Comparison of ENCODE assay signal across 16 cellular contexts in the genomic region with DNA sequence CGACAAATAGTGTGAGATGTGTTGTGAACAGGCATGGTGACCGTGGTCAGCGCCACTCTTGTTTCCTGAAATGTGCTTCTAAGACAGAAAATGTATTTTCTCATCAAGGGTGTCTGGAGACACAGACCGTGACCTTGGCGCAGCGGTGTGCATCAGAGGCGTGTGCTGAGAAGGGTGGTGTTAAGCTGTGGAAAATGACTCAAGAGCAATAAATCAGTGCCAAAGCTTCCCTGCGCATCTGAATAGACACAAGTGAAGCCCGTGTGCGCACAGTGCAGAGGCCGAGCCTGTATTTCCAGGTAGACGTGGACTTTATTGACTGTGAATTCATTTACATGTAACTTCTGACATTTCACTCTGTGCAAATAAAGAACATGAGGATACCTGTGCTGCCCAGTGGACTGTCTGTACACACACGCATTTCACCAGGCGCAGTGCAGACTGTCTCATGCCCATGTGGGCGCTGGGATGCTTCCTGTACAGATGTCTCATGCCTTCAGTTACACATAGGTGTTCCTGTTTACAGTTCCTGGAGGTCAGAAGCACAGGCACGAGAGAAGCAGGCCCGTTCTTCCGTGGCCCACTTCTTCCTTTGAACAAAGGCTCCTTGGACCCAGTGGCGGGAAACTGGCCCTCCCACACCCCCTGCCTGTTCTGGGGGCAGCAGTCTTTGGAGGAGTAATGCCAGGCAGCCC. TPM values are rescaled to one million over a fixed set of nuclear protein-coding genes. Genes with fewer than 3 reads are reported as not detected.
DNase-seq lines count a peak whose midpoint lies in the region; ATAC-seq and TF ChIP-seq lines count a peak whose summit lies in the region.
"Had no signal": no experiment of that assay in that cellular context is flagged by ENCODE, and none has a peak within 500 bp of the region (broad histone marks: within the 10 kb centered on the region; RNA-seq: fewer than 3 reads in every experiment).

No MANE protein-coding gene starts in this region.

- peaks cover 0 to 2% (median 0%) of the 10 kb centered on the region in 8 donors for H3K9me3 Mint-ChIP-seq in CD4-positive, alpha-beta memory T cell

- H3K27ac ChIP-seq in CD4-positive, alpha-beta memory T cell (ENCODE audit: low read depth, low read length): no peak overlapping the region
- H3K27ac ChIP-seq: 22Rv1, body of pancreas had no signal

- no peak overlapping the region for H3K4me3 ChIP-seq in CD4-positive, alpha-beta memory T cell (ENCODE audit: low read length in 2 of 2)
- H3K4me3 ChIP-seq in kidney epithelial cell (ENCODE audit: low read depth, low read length): no peak overlapping the region
- H3K4me3 ChIP-seq: body of pancreas had no signal

- H3K9me3 ChIP-seq in CD4-positive, alpha-beta memory T cell (ENCODE audit: control insufficient read depth in 1 of 2, low read length in 2 of 2): no peaks in the 10 kb centered on the region
- H3K9me3 ChIP-seq: body of pancreas had no signal

- DNase-seq in NCI-H1417 (lab: John Stamatoyannopoulos, UW) (peak in 2 of 3 experiments; percentile 28 to 76), NCI-H1417 treated with DMSO at 0.1 percent for 48 hours (lab: John Stamatoyannopoulos, UW) (no peak), kidney epithelial cell (ENCODE audit: low read depth) (peak; percentile 10), NCI-H2171 treated with DMSO at 0.1 percent for 48 hours (lab: John Stamatoyannopoulos, UW) (no peak)
- DNase-seq in CD4-positive, alpha-beta memory T cell: no peak
- DNase-seq in activated CD4-positive, alpha-beta T cell treated with anti-CD3 and anti-CD28 coated beads, Interleukin-2, amount 50 U/mL, for 48 hours: peak; percentile 16 to 26
- DNase-seq: activated B cell treated with CpG ODN at 0.5 μM for 24 hours, body of pancreas, NCI-H187, SW 1271 had no signal

- peak overlapping the region in 7 of 8 donors; percentile 19 to 77 (median 67) for H3K4me3 Mint-ChIP-seq in CD4-positive, alpha-beta memory T cell
- H3K4me3 Mint-ChIP-seq: activated B cell treated with CpG ODN at 0.5 μM for 24 hours had no signal

- POLR2A ChIA-PET in CD4-positive, alpha-beta memory T cell (lab: Charles Lee; ENCODE audit: partially characterized antibody): interaction anchor here (0.7 to 1.4 kb wide), 2 partner anchors 17 to 31 kb away, joined by 3 to 4 read pairs; no protein-coding TSS in a partner anchor

- peak overlapping the region; percentile 66 to 90 (median 80) for H3K27ac Mint-ChIP-seq in CD4-positive, alpha-beta memory T cell
- H3K27ac Mint-ChIP-seq: activated B cell treated with CpG ODN at 0.5 μM for 24 hours had no signal

- H3K27me3 ChIP-seq in CD4-positive, alpha-beta memory T cell (ENCODE audit: insufficient read depth, low read length): no peaks in the 10 kb centered on the region
- H3K27me3 ChIP-seq in kidney epithelial cell (ENCODE audit: control insufficient read depth, insufficient read depth, low read length): no peaks in the 10 kb centered on the region
- H3K27me3 ChIP-seq: body of pancreas had no signal

- TF ChIP-seq CTCF in kidney epithelial cell (IDR thresholded peaks at IDR 0.05; ENCODE audit: insufficient read depth, low read length, poor library complexity, severe bottlenecking): no peak

- CTCF ChIA-PET in CD4-positive, alpha-beta memory T cell (lab: Charles Lee; ENCODE audit: partially characterized antibody): interaction anchor here (5.2 kb wide), 1 partner anchor 10 kb away, joined by 34 read pairs; no protein-coding TSS in a partner anchor

- H3K36me3 Mint-ChIP-seq in CD4-positive, alpha-beta memory T cell: peaks cover 47 to 60% of the 10 kb centered on the region in 2 donors

- peaks cover 33% of the 10 kb centered on the region for H3K4me1 ChIP-seq in CD4-positive, alpha-beta memory T cell (ENCODE audit: insufficient read depth, low read length)
- H3K4me1 ChIP-seq: body of pancreas had no signal

- H3K4me1 Mint-ChIP-seq in CD4-positive, alpha-beta memory T cell: peaks cover 24 to 48% (median 37%) of the 10 kb centered on the region in 4 donors
- H3K4me1 Mint-ChIP-seq: activated B cell treated with CpG ODN at 0.5 μM for 24 hours had no signal

- H3K27me3 Mint-ChIP-seq in CD4-positive, alpha-beta memory T cell: no peaks in the 10 kb centered on the region
- H3K27me3 Mint-ChIP-seq: activated B cell treated with CpG ODN at 0.5 μM for 24 hours had no signal

- peaks cover 18% of the 10 kb centered on the region for H3K36me3 ChIP-seq in CD4-positive, alpha-beta memory T cell (ENCODE audit: insufficient read depth, low read length)
- peaks cover 2% of the 10 kb centered on the region for H3K36me3 ChIP-seq in kidney epithelial cell (ENCODE audit: control insufficient read depth, insufficient read depth, low read length)

- intact Hi-C loops in CD4-positive, alpha-beta memory T cell (cut with micrococcal nuclease): loop anchor here (5.0 kb wide), 1 partner anchor 43 kb away; no protein-coding TSS in a partner anchor

- ATAC-seq in GM19328 (IDR thresholded peaks at IDR 0.05; ENCODE audit: unreplicated experiment): no peak
- ATAC-seq in GM21381 (IDR thresholded peaks at IDR 0.05; ENCODE audit: unreplicated experiment): no peak
- ATAC-seq: body of pancreas, left lobe of liver, Panc1 had no signal

RNA-seq across cellular contexts. Expression of a gene that starts 31.9 kb away (rescaled TPM):
- 10 to 100 TPM; 74.9 to 75.1 TPM for total RNA-seq in CD4-positive, alpha-beta memory T cell
- 10 to 100 TPM; 48.8 to 82.6 TPM for polyA plus RNA-seq in CD4-positive, alpha-beta memory T cell
- 9.7 and 12.7 TPM in 2 replicates for total RNA-seq in kidney epithelial cell
- total RNA-seq: activated B cell treated with CpG ODN at 0.5 μM for 24 hours, osteocyte had no signal

Comparison
In these comparisons a context has a peak if more than half of its experiments do, and no peak if none do; other contexts are left out.
1. DNase-seq: peak in NCI-H1417 (2 of 3), activated CD4-positive, alpha-beta T cell treated with anti-CD3 and anti-CD28 coated beads, Interleukin-2, amount 50 U/mL, for 48 hours (2 of 2) and kidney epithelial cell (single experiment); none in NCI-H1417 treated with DMSO at 0.1 percent for 48 hours (single experiment), CD4-positive, alpha-beta memory T cell (0 of 5) and NCI-H2171 treated with DMSO at 0.1 percent for 48 hours (single experiment).